Comparison of ENCODE assay signal across 8 cellular contexts in the genomic region with DNA sequence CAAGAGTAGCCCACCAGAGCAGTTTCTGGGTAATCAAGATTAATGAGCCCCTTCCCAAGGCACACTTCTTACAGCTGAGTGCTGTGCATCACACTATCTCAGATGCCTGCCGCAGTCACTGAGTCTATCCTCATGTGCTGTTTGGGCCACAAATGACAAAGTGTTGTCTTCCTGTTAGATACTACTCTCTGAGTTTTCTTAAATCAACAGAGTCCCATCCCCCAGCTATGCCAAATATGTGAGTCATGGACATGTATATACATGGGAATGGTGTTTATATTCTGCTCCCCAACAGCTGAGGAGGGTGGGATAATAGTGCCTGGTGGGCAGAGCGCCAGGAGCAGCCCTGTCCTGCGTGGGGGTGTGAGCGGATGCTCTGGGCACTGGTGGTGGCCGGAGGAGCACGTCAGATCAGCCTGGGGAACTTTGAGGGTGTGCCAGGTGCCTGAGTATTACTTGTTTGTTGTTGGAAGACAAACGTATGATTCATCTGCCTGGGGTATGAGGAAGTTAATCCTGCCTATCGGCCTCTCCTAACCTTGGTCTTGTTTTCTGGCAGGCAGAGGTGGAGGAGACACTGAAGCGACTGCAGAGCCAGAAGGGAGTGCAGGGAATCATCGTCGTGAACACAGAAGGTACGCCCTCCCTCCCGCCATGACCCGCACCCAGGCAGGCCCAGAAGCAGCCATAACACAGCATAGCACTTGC. TPM values are rescaled to one million over a fixed set of nuclear protein-coding genes. Genes with fewer than 3 reads are reported as not detected.
DNase-seq lines count a peak whose midpoint lies in the region; ATAC-seq and TF ChIP-seq lines count a peak whose summit lies in the region.

No MANE protein-coding gene starts in this region.

- H3K4me1 Mint-ChIP-seq in osteocyte (ENCODE audit: unreplicated experiment) = peaks cover 58% of the 10 kb centered on the region
- H3K4me1 Mint-ChIP-seq in activated CD4-positive, alpha-beta T cell treated with anti-CD3 and anti-CD28 coated beads, Interleukin-2, amount 10 ng/mL, durations not matched to agents 24 days and 14 days = peaks cover 20% of the 10 kb centered on the region

- H3K27ac Mint-ChIP-seq in osteocyte (ENCODE audit: unreplicated experiment) = peak overlapping the region; percentile 95
- no peak overlapping the region for H3K27ac Mint-ChIP-seq in activated CD4-positive, alpha-beta T cell treated with anti-CD3 and anti-CD28 coated beads, Interleukin-2, amount 10 ng/mL, durations not matched to agents 24 days and 14 days

- DNase-seq in HFF-Myc (ENCODE audit: extremely low read depth, low read depth) (peak; percentile 97), T1000 (lab: John Stamatoyannopoulos, UW) (peak; percentile 98), fibroblast of villous mesenchyme (ENCODE audit: low read depth) (peak; percentile 98), osteocyte (ENCODE audit: extremely low spot score, unreplicated experiment) (peak; percentile 93)
- no peak for DNase-seq in activated CD4-positive, alpha-beta T cell treated with anti-CD3 and anti-CD28 coated beads, Interleukin-2, amount 10 ng/mL, durations not matched to agents 24 days and 14 days

- H3K27me3 Mint-ChIP-seq in osteocyte (ENCODE audit: unreplicated experiment) = no peaks in the 10 kb centered on the region
- no peaks in the 10 kb centered on the region for H3K27me3 Mint-ChIP-seq in activated CD4-positive, alpha-beta T cell treated with anti-CD3 and anti-CD28 coated beads, Interleukin-2, amount 10 ng/mL, durations not matched to agents 24 days and 14 days

- no peaks in the 10 kb centered on the region for H3K9me3 Mint-ChIP-seq in osteocyte (ENCODE audit: unreplicated experiment)
- H3K9me3 Mint-ChIP-seq in activated CD4-positive, alpha-beta T cell treated with anti-CD3 and anti-CD28 coated beads, Interleukin-2, amount 10 ng/mL, durations not matched to agents 24 days and 14 days = no peaks in the 10 kb centered on the region

- intact Hi-C loops in activated CD4-positive, alpha-beta T cell treated with anti-CD3 and anti-CD28 coated beads, Interleukin-2, amount 10 ng/mL, durations not matched to agents 24 days and 14 days (cut with micrococcal nuclease) = no loop called here

- ATAC-seq in GM19023 (IDR thresholded peaks at IDR 0.05; ENCODE audit: unreplicated experiment) (no peak), GM18868 (IDR thresholded peaks at IDR 0.05; ENCODE audit: unreplicated experiment) (no peak), HG02970 (IDR thresholded peaks at IDR 0.05; ENCODE audit: low FRiP score, unreplicated experiment) (no peak)

- H3K36me3 Mint-ChIP-seq in osteocyte (ENCODE audit: unreplicated experiment) = peaks cover 19% of the 10 kb centered on the region
- peaks cover 41% of the 10 kb centered on the region for H3K36me3 Mint-ChIP-seq in activated CD4-positive, alpha-beta T cell treated with anti-CD3 and anti-CD28 coated beads, Interleukin-2, amount 10 ng/mL, durations not matched to agents 24 days and 14 days (ENCODE audit: low read depth)

- H3K4me3 ChIP-seq in HFF-Myc (replicated peaks; ENCODE audit: low read depth, low read length) = no peak overlapping the region
- H3K4me3 ChIP-seq in fibroblast of villous mesenchyme (ENCODE audit: low read depth, low read length) = no peak overlapping the region

- peak overlapping the region; percentile 56 for H3K4me3 Mint-ChIP-seq in osteocyte (ENCODE audit: unreplicated experiment)
- no peak overlapping the region for H3K4me3 Mint-ChIP-seq in activated CD4-positive, alpha-beta T cell treated with anti-CD3 and anti-CD28 coated beads, Interleukin-2, amount 10 ng/mL, durations not matched to agents 24 days and 14 days

- TF ChIP-seq CTCF in HFF-Myc (IDR thresholded peaks at IDR 0.05; ENCODE audit: low read depth, low read length, missing control alignments) (no peak), fibroblast of villous mesenchyme (IDR thresholded peaks at IDR 0.05; ENCODE audit: insufficient read depth, low read depth, low read length) (no peak), osteocyte (IDR thresholded peaks at IDR 0.05) (no peak)

RNA-seq across cellular contexts. Expression of a gene that starts 9.6 kb away (rescaled TPM):
- total RNA-seq in fibroblast of villous mesenchyme = 57.4 and 59.6 TPM in 2 replicates
- total RNA-seq in osteocyte = 160 and 166 TPM in 2 replicates
- 96.5 and 98.9 TPM in 2 replicates for total RNA-seq in activated CD4-positive, alpha-beta T cell treated with anti-CD3 and anti-CD28 coated beads, Interleukin-2, amount 10 ng/mL, durations not matched to agents 24 days and 14 days

RNA-seq across cellular contexts. Expression of a gene that starts 32.7 kb away (rescaled TPM):
- total RNA-seq in fibroblast of villous mesenchyme (13.4 and 17.1 TPM in 2 replicates), osteocyte (60.5 and 67.2 TPM in 2 replicates)
- total RNA-seq in activated CD4-positive, alpha-beta T cell treated with anti-CD3 and anti-CD28 coated beads, Interleukin-2, amount 10 ng/mL, durations not matched to agents 24 days and 14 days = 3.1 and 3.6 TPM in 2 replicates
